Comparison of ENCODE assay signal across 8 cellular contexts in the genomic region with DNA sequence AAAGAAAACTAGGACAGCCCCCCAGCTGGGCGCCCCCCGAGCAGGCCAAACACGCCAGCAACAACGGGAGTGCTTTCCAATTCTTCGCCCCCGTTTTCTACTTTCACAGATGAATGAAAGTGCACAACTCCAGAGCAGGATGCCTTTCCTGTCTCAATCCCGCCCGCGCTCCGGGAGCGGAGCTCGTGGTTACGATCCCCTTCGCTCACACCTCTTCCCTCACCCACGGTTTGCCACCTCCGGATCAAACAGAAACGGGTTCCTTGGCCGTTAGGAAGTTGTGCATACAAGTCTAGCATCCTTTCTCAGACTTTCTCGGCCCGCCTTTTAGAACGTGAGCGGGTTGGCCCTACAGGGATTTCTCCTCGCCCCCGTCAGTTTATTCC. TPM values are rescaled to one million over a fixed set of nuclear protein-coding genes. Genes with fewer than 3 reads are reported as not detected.
DNase-seq lines count a peak whose midpoint lies in the region; ATAC-seq lines count a peak whose summit lies in the region.

No MANE protein-coding gene starts in this region.

- no peaks in the 10 kb centered on the region for H3K27me3 Mint-ChIP-seq in activated T-cell treated with anti-CD3 and anti-CD28 coated beads, Interleukin-2, amount 50 U/mL, for 24 hours

- no peaks in the 10 kb centered on the region for H3K4me1 ChIP-seq in iPS DF 6.9 (ENCODE audit: control insufficient read depth, insufficient read depth, low read length)

- peak; percentile 35 for DNase-seq in activated T-cell treated with anti-CD3 and anti-CD28 coated beads for 48 hours (ENCODE audit: low read depth)
- no peak for DNase-seq in activated T-cell treated with anti-CD3 and anti-CD28 coated beads, Interleukin-2, amount 50 U/mL, for 24 hours
- peak; percentile 87 for DNase-seq in NCI-H510A treated with DMSO at 0.1 percent for 48 hours (lab: John Stamatoyannopoulos, UW)
- DNase-seq in activated naive CD4-positive, alpha-beta T cell treated with anti-CD3 and anti-CD28 coated beads, Interleukin-2, amount 50 U/mL, for 72 hours (ENCODE audit: low spot score in 2 of 2): peak; percentile 37 to 70
- DNase-seq in iPS DF 6.9 (ENCODE audit: low read depth, low spot score): no peak
- DNase-seq in skeletal muscle cell (ENCODE audit: low read depth): no peak
- no peak for DNase-seq in HuH-7 (ENCODE audit: low spot score)

- no peaks in the 10 kb centered on the region for H3K27me3 ChIP-seq in iPS DF 6.9 (ENCODE audit: control insufficient read depth, insufficient read depth, low read length)

- H3K36me3 Mint-ChIP-seq in activated T-cell treated with anti-CD3 and anti-CD28 coated beads, Interleukin-2, amount 50 U/mL, for 24 hours (ENCODE audit: low read depth): peaks cover 10% of the 10 kb centered on the region
- peaks cover 0 to 17% of the 10 kb centered on the region in 2 donors for H3K36me3 Mint-ChIP-seq in activated naive CD4-positive, alpha-beta T cell treated with anti-CD3 and anti-CD28 coated beads, Interleukin-2, amount 50 U/mL, for 72 hours

- no peak for ATAC-seq in activated naive CD4-positive, alpha-beta T cell treated with anti-CD3 and anti-CD28 coated beads, Interleukin-2, amount 50 U/mL, for 72 hours
- no peak for ATAC-seq in GM18519 (IDR thresholded peaks at IDR 0.05; ENCODE audit: low FRiP score, unreplicated experiment)

- peaks cover 43% of the 10 kb centered on the region for H3K4me1 Mint-ChIP-seq in activated T-cell treated with anti-CD3 and anti-CD28 coated beads, Interleukin-2, amount 50 U/mL, for 24 hours (ENCODE audit: low read depth)

- H3K9me3 Mint-ChIP-seq in activated T-cell treated with anti-CD3 and anti-CD28 coated beads, Interleukin-2, amount 50 U/mL, for 24 hours: no peaks in the 10 kb centered on the region
- H3K9me3 Mint-ChIP-seq in activated naive CD4-positive, alpha-beta T cell treated with anti-CD3 and anti-CD28 coated beads, Interleukin-2, amount 50 U/mL, for 72 hours: no peaks in the 10 kb centered on the region

- no peak overlapping the region for H3K4me3 Mint-ChIP-seq in activated T-cell treated with anti-CD3 and anti-CD28 coated beads, Interleukin-2, amount 50 U/mL, for 24 hours

- H3K9me3 ChIP-seq in iPS DF 6.9 (ENCODE audit: control insufficient read depth, insufficient read depth, low read length): no peaks in the 10 kb centered on the region

- H3K4me3 ChIP-seq in iPS DF 6.9 (ENCODE audit: low read length) (peak overlapping the region; percentile 85), skeletal muscle cell (ENCODE audit: low read depth, low read length) (peak overlapping the region; percentile 61)

- no CpG with 5 or more reads among the region's 24 CpGs for WGBS in iPS DF 6.9 (ENCODE audit: insufficient coverage, insufficient read length)

- no peak overlapping the region for H3K27ac ChIP-seq in iPS DF 6.9 (ENCODE audit: low read length)

- no peaks in the 10 kb centered on the region for H3K36me3 ChIP-seq in iPS DF 6.9 (ENCODE audit: control insufficient read depth, insufficient read depth, low read length)

- H3K27ac Mint-ChIP-seq in activated T-cell treated with anti-CD3 and anti-CD28 coated beads, Interleukin-2, amount 50 U/mL, for 24 hours: no peak overlapping the region
- no peak overlapping the region for H3K27ac Mint-ChIP-seq in activated naive CD4-positive, alpha-beta T cell treated with anti-CD3 and anti-CD28 coated beads, Interleukin-2, amount 50 U/mL, for 72 hours

RNA-seq across cellular contexts. Expression of gene SKA2, which starts 0.7 kb away (rescaled TPM):
- 10 to 100 TPM; 74.0 to 89.9 TPM for total RNA-seq in activated naive CD4-positive, alpha-beta T cell treated with anti-CD3 and anti-CD28 coated beads, Interleukin-2, amount 50 U/mL, for 72 hours

RNA-seq across cellular contexts. Expression of gene PRR11, which starts 1.2 kb away (rescaled TPM):
- total RNA-seq in activated naive CD4-positive, alpha-beta T cell treated with anti-CD3 and anti-CD28 coated beads, Interleukin-2, amount 50 U/mL, for 72 hours: 100 to 1,000 TPM in 1 of 2 donors, 10 to 100 TPM in 1; 87.5 to 103 TPM

RNA-seq across cellular contexts. Expression of gene TRIM37, which starts 47.6 kb away (rescaled TPM):
- 10 to 100 TPM; 22.4 to 34.4 TPM for total RNA-seq in activated naive CD4-positive, alpha-beta T cell treated with anti-CD3 and anti-CD28 coated beads, Interleukin-2, amount 50 U/mL, for 72 hours

RNA-seq across cellular contexts. Expression of gene SMG8, which starts 55.5 kb away (rescaled TPM):
- total RNA-seq in activated naive CD4-positive, alpha-beta T cell treated with anti-CD3 and anti-CD28 coated beads, Interleukin-2, amount 50 U/mL, for 72 hours: 10 to 100 TPM; 14.0 to 19.1 TPM

Comparison
In these comparisons a context has a peak if more than half of its experiments do, and no peak if none do; other contexts are left out.
1. DNase-seq: peak in activated T-cell treated with anti-CD3 and anti-CD28 coated beads for 48 hours (single experiment), NCI-H510A treated with DMSO at 0.1 percent for 48 hours (single experiment) and activated naive CD4-positive, alpha-beta T cell treated with anti-CD3 and anti-CD28 coated beads, Interleukin-2, amount 50 U/mL, for 72 hours (2 of 2); none in activated T-cell treated with anti-CD3 and anti-CD28 coated beads, Interleukin-2, amount 50 U/mL, for 24 hours (single experiment), iPS DF 6.9 (single experiment), skeletal muscle cell (single experiment) and HuH-7 (single experiment).